In the genomic region with DNA sequence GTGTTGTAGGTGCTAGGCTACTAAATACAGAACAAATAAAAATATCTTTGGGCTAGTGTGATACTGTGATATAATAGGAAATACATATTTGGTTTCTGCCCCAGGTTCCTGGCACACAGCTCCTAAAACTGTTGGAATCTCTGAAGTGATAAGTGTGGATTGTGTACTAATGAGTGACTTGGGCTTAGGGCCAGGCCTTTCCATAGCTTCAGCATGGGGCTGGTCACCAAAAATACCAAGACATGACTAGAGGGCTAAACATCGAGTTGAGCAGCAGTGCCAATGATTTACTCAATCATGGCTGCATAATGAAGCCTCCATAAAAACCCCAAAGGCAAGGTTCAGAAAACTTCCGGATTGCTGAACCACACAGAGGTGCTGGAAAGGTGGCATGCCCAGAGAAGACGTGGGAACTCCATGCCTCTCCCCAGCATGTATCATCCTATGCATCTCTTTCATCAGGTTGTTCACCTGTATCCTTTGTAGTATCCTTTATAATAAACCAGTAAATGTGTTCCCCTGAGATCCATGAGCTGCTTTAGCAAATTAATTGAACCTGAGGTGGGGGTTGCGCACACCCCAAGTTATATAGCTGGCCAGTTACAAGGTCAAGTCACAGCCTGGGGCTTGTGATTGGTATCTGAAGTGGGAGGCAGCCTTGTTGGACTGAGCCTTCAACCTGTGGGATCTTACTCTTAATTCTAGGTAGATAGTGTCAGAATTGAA, we compare ENCODE assay signal across 15 cellular contexts. TPM values are rescaled to one million over a fixed set of nuclear protein-coding genes. Genes with fewer than 3 reads are reported as not detected.
DNase-seq lines count a peak whose midpoint lies in the region; FAIRE-seq and TF ChIP-seq lines count a peak whose summit lies in the region.
"Had no signal": no experiment of that assay in that cellular context is flagged by ENCODE, and none has a peak within 500 bp of the region (broad histone marks: within the 10 kb centered on the region; RNA-seq: fewer than 3 reads in every experiment).

No MANE protein-coding gene starts in this region.

- no peak overlapping the region for H3K4me2 ChIP-seq in keratinocyte (ENCODE audit: control insufficient read depth, extremely low read depth, insufficient read depth, low read depth, low read length)
- H3K4me2 ChIP-seq: A549, hepatocyte had no signal

- peak overlapping the region in 1 of 2 donors; percentile 15 for H3K27ac ChIP-seq in breast epithelium
- H3K27ac ChIP-seq in keratinocyte (ENCODE audit: control insufficient read depth, insufficient read depth, low read length): no peak overlapping the region
- H3K27ac ChIP-seq: A549, hepatocyte, tibial nerve had no signal

- peaks cover 9% of the 10 kb centered on the region for H3K79me2 ChIP-seq in keratinocyte (ENCODE audit: control insufficient read depth, insufficient read depth, low read length)

- BruUV-seq in MCF 10A (replicated peaks; lab: Mats Ljungman, UMichigan): no TSS peak

- DNase-seq in MCF 10A (ENCODE audit: unreplicated experiment): peak; percentile 5
- DNase-seq in breast epithelium (ENCODE audit: low spot score in 2 of 2): no peak
- peak; percentile 58 for DNase-seq in epithelial cell of esophagus (ENCODE audit: low read depth)
- no peak for DNase-seq in keratinocyte (ENCODE audit: low read depth, low spot score)
- DNase-seq in GM10266 (ENCODE audit: extremely low spot score): no peak
- DNase-seq in NK-92 treated with Interleukin-12 subunit alpha and Interleukin-12 subunit beta, amount 100 ng/mL, for 24 hours (lab: John Stamatoyannopoulos, UW): no peak
- no peak for DNase-seq in retina
- no peak for DNase-seq in SHP77 treated with DMSO at 0.1 percent for 48 hours (lab: John Stamatoyannopoulos, UW)
- DNase-seq: effector CD8-positive, alpha-beta T cell; MM.1S; NCI-H2171; occipital lobe had no signal

- H3K9me3 ChIP-seq in breast epithelium (no peaks in the 10 kb centered on the region), keratinocyte (ENCODE audit: control insufficient read depth, low read depth, low read length) (no peaks in the 10 kb centered on the region)
- H3K9me3 ChIP-seq: A549, tibial nerve had no signal

- H3K4me1 Mint-ChIP-seq in MCF 10A (ENCODE audit: insufficient read depth, unreplicated experiment): peaks cover 22% of the 10 kb centered on the region

- no peak for TF ChIP-seq POLR2A in breast epithelium (IDR thresholded peaks at IDR 0.05)

- no peaks in the 10 kb centered on the region for H4K20me1 ChIP-seq in keratinocyte (ENCODE audit: control insufficient read depth, extremely low read depth, insufficient read depth, low read length)

- peaks cover 44% of the 10 kb centered on the region for H3K36me3 Mint-ChIP-seq in MCF 10A (ENCODE audit: insufficient read depth, unreplicated experiment)

- POLR2A ChIA-PET in MCF 10A (lab: Yijun Ruan, JAX): no interaction called here

- intact Hi-C loops in MCF 10A (cut with micrococcal nuclease) (no loop called here), breast epithelium (cut with DNase I; ENCODE audit: low total_unique reads) (no loop called here)

- H3K36me3 ChIP-seq in breast epithelium (no peaks in the 10 kb centered on the region), keratinocyte (ENCODE audit: control insufficient read depth in 2 of 2, extremely low read depth in 1 of 2, insufficient read depth in 2 of 2, low read length in 2 of 2) (no peaks in the 10 kb centered on the region)

- H3K27me3 ChIP-seq in breast epithelium (no peaks in the 10 kb centered on the region), keratinocyte (ENCODE audit: control insufficient read depth, extremely low read depth, insufficient read depth, low read length) (no peaks in the 10 kb centered on the region)
- H3K27me3 ChIP-seq: hepatocyte, tibial nerve had no signal

- no peaks in the 10 kb centered on the region for H3K9me3 Mint-ChIP-seq in MCF 10A (ENCODE audit: unreplicated experiment)

- FAIRE-seq in keratinocyte (lab: Jason Lieb, UNC): peak; percentile 71
- FAIRE-seq: A549 had no signal

- CTCF ChIA-PET in MCF 10A (lab: Yijun Ruan, JAX): interaction anchor here (0.8 kb wide), 1 partner anchor 52 kb away, joined by 3 read pairs; no protein-coding TSS in a partner anchor

- no peak overlapping the region for H3K4me3 ChIP-seq in breast epithelium
- no peak overlapping the region for H3K4me3 ChIP-seq in epithelial cell of esophagus (ENCODE audit: low read length)
- H3K4me3 ChIP-seq in keratinocyte (ENCODE audit: control insufficient read depth in 2 of 3, extremely low read depth in 1 of 3, insufficient read depth in 2 of 3, low read depth in 1 of 3, low read length in 3 of 3): no peak overlapping the region
- H3K4me3 ChIP-seq: A549, hepatocyte, tibial nerve had no signal

- dilution Hi-C loops in keratinocyte (cut with MboI; ENCODE audit: extremely low pct_ligation_motif_present, low sequenced_read_pairs): no loop called here

- H3K4me1 ChIP-seq in breast epithelium (no peaks in the 10 kb centered on the region), keratinocyte (ENCODE audit: control insufficient read depth, extremely low read depth, insufficient read depth, low read length) (no peaks in the 10 kb centered on the region)

- no peaks in the 10 kb centered on the region for H3K27me3 Mint-ChIP-seq in MCF 10A (ENCODE audit: insufficient read depth, unreplicated experiment)

- TF ChIP-seq CTCF in MCF 10A (IDR thresholded peaks at IDR 0.05; ENCODE audit: unreplicated experiment) (no peak), breast epithelium (IDR thresholded peaks at IDR 0.05) (no peak), epithelial cell of esophagus (IDR thresholded peaks at IDR 0.05; ENCODE audit: insufficient read depth, low read depth, low read length, missing control alignments) (no peak), keratinocyte (optimal IDR thresholded peaks at IDR 0.05 in 1 of 3, IDR thresholded peaks at IDR 0.05 in 1 of 3, conservative IDR thresholded peaks at IDR 0.05 in 1 of 3; ENCODE audit: extremely low read depth in 1 of 3, insufficient read depth in 2 of 3, low read length in 3 of 3) (no peak), GM10266 (IDR thresholded peaks at IDR 0.05; ENCODE audit: control insufficient read depth, insufficient read depth, low read depth, missing control alignments) (no peak)

- H3K4me3 Mint-ChIP-seq in MCF 10A (ENCODE audit: unreplicated experiment): no peak overlapping the region

- no peaks in the 10 kb centered on the region for H3K9me1 ChIP-seq in keratinocyte (ENCODE audit: control insufficient read depth, extremely low read depth, insufficient read depth, low read length)

- no peak overlapping the region for H2AFZ ChIP-seq in keratinocyte (ENCODE audit: control insufficient read depth, low read length)
- H2AFZ ChIP-seq: hepatocyte had no signal

- no peak overlapping the region for H3K9ac ChIP-seq in keratinocyte (ENCODE audit: control insufficient read depth, extremely low read depth, insufficient read depth, low read length)

- no peak overlapping the region for H3K27ac Mint-ChIP-seq in MCF 10A (ENCODE audit: low read depth, unreplicated experiment)

RNA-seq across cellular contexts. Expression of a gene that starts 51.6 kb away (rescaled TPM):
- total RNA-seq in MCF 10A (2022) (62.0 and 70.1 TPM in 2 replicates), breast epithelium (10 to 100 TPM; 47.2 to 71.1 (median 47.8) TPM)
- 17.6 to 24.8 TPM (median 22.9 TPM) in 3 replicates for polyA plus RNA-seq in keratinocyte
- polyA plus RNA-seq in keratinocyte (2011; ENCODE audit: low read depth): 7.0 TPM
- 12.3 and 21.8 TPM in 2 replicates for polyA plus RNA-seq in keratinocyte (2011; cell fraction: cytosol; rRNA removed)
- polyA plus RNA-seq in keratinocyte (2011; cell fraction: nucleus; rRNA removed): 26.0 and 28.3 TPM in 2 replicates
- polyA plus RNA-seq in keratinocyte (2012; ENCODE audit: low replicate concordance): 9.0 and 19.2 TPM in 2 replicates
- 8.0 to 52.5 TPM (median 29.1 TPM) in 3 replicates for polyA minus RNA-seq in keratinocyte
- polyA minus RNA-seq in keratinocyte (2011; cell fraction: cytosol; rRNA and poly(A)+ RNA removed): 27.0 TPM
- 30.9 and 56.2 TPM in 2 replicates for polyA minus RNA-seq in keratinocyte (2011; cell fraction: nucleus; rRNA and poly(A)+ RNA removed)

Comparison
In these comparisons a context has a peak if more than half of its experiments do, and no peak if none do; other contexts are left out.
1. DNase-seq: peak in MCF 10A (single experiment) and epithelial cell of esophagus (single experiment); none in breast epithelium (0 of 2), keratinocyte (single experiment), GM10266 (single experiment), NK-92 treated with Interleukin-12 subunit alpha and Interleukin-12 subunit beta, amount 100 ng/mL, for 24 hours (single experiment), retina (single experiment) and SHP77 treated with DMSO at 0.1 percent for 48 hours (single experiment).